1 cellular context compared by ENCODE assay signal in the genomic region with DNA sequence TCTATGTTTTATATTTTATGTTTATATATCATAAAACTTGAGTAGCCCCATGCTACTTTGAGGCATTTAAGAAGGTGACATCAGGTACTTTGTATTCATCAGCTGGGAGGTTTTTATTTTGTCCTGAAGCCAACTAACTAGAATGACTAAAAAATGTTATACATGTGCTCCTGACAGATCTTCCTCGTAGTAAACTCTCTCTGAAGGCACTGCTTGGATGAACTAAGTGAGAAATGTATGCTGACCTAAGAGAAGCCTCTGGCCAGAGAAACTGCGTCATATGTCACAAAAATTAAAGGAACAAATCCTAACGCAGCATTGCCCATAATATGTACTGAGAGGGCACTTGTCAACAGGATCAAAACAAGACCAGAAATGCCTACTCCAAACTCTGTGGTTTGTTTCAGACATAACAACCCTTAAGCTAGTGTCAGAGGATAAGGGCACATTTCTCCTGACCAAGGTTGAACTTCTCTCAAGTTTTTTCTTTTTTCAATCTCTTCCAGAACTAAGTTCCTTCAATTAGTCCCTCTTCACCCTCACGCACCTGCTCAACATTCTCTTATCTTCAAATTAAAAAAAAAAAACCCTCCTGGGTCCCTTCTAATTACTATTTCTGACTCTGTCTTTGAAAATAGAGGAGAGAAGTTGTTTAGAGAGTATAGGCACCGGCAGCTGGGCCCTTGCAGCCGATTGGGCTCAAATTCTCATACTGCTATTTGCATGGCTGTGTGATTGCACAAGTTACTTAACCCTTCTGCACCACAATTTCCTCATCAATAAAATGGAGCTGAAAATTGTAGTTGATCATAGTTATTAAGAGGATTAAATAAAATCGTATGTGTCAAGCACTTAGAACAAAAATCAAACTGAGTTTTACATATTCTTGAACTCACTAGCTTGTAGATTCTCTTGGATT.
TF ChIP-seq lines count a peak whose summit lies in the region.

No MANE protein-coding gene starts in this region.

TF ChIP-seq in WTC11, 78 proteins besides CTCF, POLR2A, EP300 and RAD21 (continued from another document):
- TF ChIP-seq ELF4 (CRISPR knock-in tag; IDR thresholded peaks at IDR 0.05; ENCODE audit: low read depth) (no peak), ZNF232 (CRISPR knock-in tag; IDR thresholded peaks at IDR 0.05) (no peak), ZNF532 (CRISPR knock-in tag; IDR thresholded peaks at IDR 0.05; ENCODE audit: borderline replicate concordance) (no peak), ETV6 (CRISPR knock-in tag; IDR thresholded peaks at IDR 0.05) (no peak), TCF7 (CRISPR knock-in tag; IDR thresholded peaks at IDR 0.05; ENCODE audit: low read depth) (no peak), GTF2I (CRISPR knock-in tag; conservative IDR thresholded peaks at IDR 0.05) (no peak), ZNF423 (CRISPR knock-in tag; IDR thresholded peaks at IDR 0.05) (no peak), NFYB (CRISPR knock-in tag; conservative IDR thresholded peaks at IDR 0.05; ENCODE audit: low read depth) (no peak)
- TF ChIP-seq, protein P1, sequence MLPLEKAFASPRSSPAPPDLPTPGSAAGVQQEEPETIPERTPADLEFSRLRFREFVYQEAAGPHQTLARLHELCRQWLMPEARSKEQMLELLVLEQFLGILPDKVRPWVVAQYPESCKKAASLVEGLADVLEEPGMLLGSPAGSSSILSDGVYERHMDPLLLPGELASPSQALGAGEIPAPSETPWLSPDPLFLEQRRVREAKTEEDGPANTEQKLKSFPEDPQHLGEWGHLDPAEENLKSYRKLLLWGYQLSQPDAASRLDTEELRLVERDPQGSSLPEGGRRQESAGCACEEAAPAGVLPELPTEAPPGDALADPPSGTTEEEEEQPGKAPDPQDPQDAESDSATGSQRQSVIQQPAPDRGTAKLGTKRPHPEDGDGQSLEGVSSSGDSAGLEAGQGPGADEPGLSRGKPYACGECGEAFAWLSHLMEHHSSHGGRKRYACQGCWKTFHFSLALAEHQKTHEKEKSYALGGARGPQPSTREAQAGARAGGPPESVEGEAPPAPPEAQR (CRISPR knock-in tag; IDR thresholded peaks at IDR 0.05) = no peak
TF ChIP-seq in WTC11: peak in this region for 0.
